ENCODE assay signal across 10 cellular contexts in the genomic region with DNA sequence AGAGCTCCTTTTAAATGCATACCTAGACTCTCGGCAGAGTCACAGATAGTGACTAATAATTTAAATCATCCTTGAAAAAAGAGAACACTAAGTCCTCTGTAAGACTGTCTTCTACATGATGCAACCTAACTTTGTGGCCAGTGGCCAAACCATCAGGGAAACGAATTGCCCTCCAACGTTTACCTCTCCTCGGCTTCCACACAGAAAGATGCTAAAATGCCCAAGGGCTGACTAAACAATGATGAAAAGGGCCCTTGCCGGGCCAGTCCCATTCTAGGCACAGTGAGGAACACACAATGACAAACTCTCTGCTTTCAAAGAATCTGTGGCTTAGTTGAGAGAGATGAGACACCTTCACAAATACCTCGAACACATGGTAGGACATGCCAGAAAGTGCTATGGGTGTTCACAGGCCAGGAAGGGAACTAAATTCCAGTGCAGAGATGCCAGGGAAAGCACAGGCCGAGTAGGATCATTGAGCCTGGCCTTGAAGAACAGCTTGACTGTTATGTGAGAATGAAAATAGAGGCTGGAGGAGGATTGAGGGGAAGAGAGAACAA. TPM values are rescaled to one million over a fixed set of nuclear protein-coding genes. Genes with fewer than 3 reads are reported as not detected.
DNase-seq lines count a peak whose midpoint lies in the region; ATAC-seq and TF ChIP-seq lines count a peak whose summit lies in the region.
"Had no signal": no experiment of that assay in that cellular context is flagged by ENCODE, and none has a peak within 500 bp of the region (broad histone marks: within the 10 kb centered on the region; RNA-seq: fewer than 3 reads in every experiment).

No MANE protein-coding gene starts in this region.

- H3K79me2 ChIP-seq in osteoblast (ENCODE audit: insufficient read depth, low read length), result peaks cover 2% of the 10 kb centered on the region

- TF ChIP-seq CTCF in RWPE1 (conservative IDR thresholded peaks at IDR 0.05; ENCODE audit: low read depth) (no peak), osteoblast (IDR thresholded peaks at IDR 0.05; ENCODE audit: extremely low read depth, low read depth, low read length) (no peak), suprapubic skin (IDR thresholded peaks at IDR 0.05) (no peak)

- peak overlapping the region; percentile 4 for H3K4me2 ChIP-seq in osteoblast (ENCODE audit: insufficient read depth, low read length)

- no peak for TF ChIP-seq POLR2A in suprapubic skin (IDR thresholded peaks at IDR 0.05)

- POLR2A ChIA-PET in RWPE1 (lab: Yijun Ruan, JAX; ENCODE audit: low non-redundant PET), result interaction anchor here (0.5 to 0.6 kb wide), 2 partner anchors 148 to 1378 kb away, joined by 9 to 16 read pairs; no protein-coding TSS in a partner anchor

- WGBS in suprapubic skin, result 62% methylated on average over 7 of the region's 7 CpGs

- peak overlapping the region; percentile 14 for H2AFZ ChIP-seq in osteoblast (ENCODE audit: low read length)

- H3K4me3 ChIP-seq in osteoblast (ENCODE audit: insufficient read depth, low read length) (no peak overlapping the region), suprapubic skin (no peak overlapping the region)
- H3K4me3 ChIP-seq: heart left ventricle had no signal

- DNase-seq in EH (ENCODE audit: low read depth), result peak; percentile 86
- peak; percentile 44 for DNase-seq in RWPE1 (ENCODE audit: low spot score)
- no peak for DNase-seq in osteoblast (ENCODE audit: insufficient read length, low spot score, missing footprints)
- DNase-seq in suprapubic skin (ENCODE audit: low spot score in 2 of 2), result no peak
- no peak for DNase-seq in NCI-H1930 (lab: John Stamatoyannopoulos, UW)
- DNase-seq in NCI-H2029 (lab: John Stamatoyannopoulos, UW), result no peak
- DNase-seq: heart left ventricle, T1000 had no signal

- H3K36me3 ChIP-seq in osteoblast (ENCODE audit: insufficient read depth, low read length), result peaks cover 64% of the 10 kb centered on the region
- peaks cover 84% of the 10 kb centered on the region for H3K36me3 ChIP-seq in suprapubic skin

- H3K9me3 ChIP-seq in osteoblast (ENCODE audit: low read depth, low read length) (no peaks in the 10 kb centered on the region), suprapubic skin (no peaks in the 10 kb centered on the region)
- H3K9me3 ChIP-seq: heart left ventricle had no signal

- no peaks in the 10 kb centered on the region for H4K20me1 ChIP-seq in osteoblast (ENCODE audit: insufficient read depth, low read length)

- no peak for TF ChIP-seq EP300 in suprapubic skin (IDR thresholded peaks at IDR 0.05)

- CTCF ChIA-PET in RWPE1 (lab: Yijun Ruan, JAX), result interaction anchor here (0.7 kb wide), 1 partner anchor 119 kb away, joined by 4 read pairs; no protein-coding TSS in a partner anchor

- ATAC-seq in esophagus mucosa (peak; percentile 84), HG02970 (IDR thresholded peaks at IDR 0.05; ENCODE audit: low FRiP score, unreplicated experiment) (no peak)
- ATAC-seq: heart left ventricle had no signal

- H3K27ac ChIP-seq in RWPE1, result peak overlapping the region; percentile 86
- peak overlapping the region; percentile 12 for H3K27ac ChIP-seq in osteoblast (ENCODE audit: low read depth, low read length)
- H3K27ac ChIP-seq in suprapubic skin, result no peak overlapping the region
- H3K27ac ChIP-seq: heart left ventricle had no signal

- H3K4me1 ChIP-seq in osteoblast (ENCODE audit: insufficient read depth, low read length) (peaks cover 9% of the 10 kb centered on the region), suprapubic skin (no peaks in the 10 kb centered on the region)
- H3K4me1 ChIP-seq: heart left ventricle had no signal

- H3K27me3 ChIP-seq in osteoblast (ENCODE audit: insufficient read depth, low read length), result no peaks in the 10 kb centered on the region
- no peaks in the 10 kb centered on the region for H3K27me3 ChIP-seq in suprapubic skin
- H3K27me3 ChIP-seq: heart left ventricle had no signal

RNA-seq across cellular contexts. Expression of a gene that starts 35.3 kb away (rescaled TPM):
- 20.1 TPM for total RNA-seq in esophagus mucosa
- total RNA-seq in osteoblast, result 1.8 TPM in 2 replicates
- total RNA-seq in suprapubic skin, result 10 to 100 TPM; 16.4 to 31.1 (median 19.2) TPM

RNA-seq across cellular contexts. Expression of a gene that starts 48.8 kb away (rescaled TPM):
- 8.6 TPM for total RNA-seq in esophagus mucosa
- total RNA-seq in osteoblast, result 17.0 and 23.6 TPM in 2 replicates
- 10 to 100 TPM in 2 of 4 donors, 1 to 10 TPM in 2; 4.9 to 24.9 (median 10.4) TPM for total RNA-seq in suprapubic skin

RNA-seq across cellular contexts. Expression of a gene that starts 49.2 kb away (rescaled TPM):
- total RNA-seq in esophagus mucosa, result 322 TPM
- 70.6 and 79.0 TPM in 2 replicates for total RNA-seq in osteoblast
- total RNA-seq in suprapubic skin, result 100 to 1,000 TPM in 1 of 4 donors, 10 to 100 TPM in 3; 30.0 to 153 (median 92.9) TPM

RNA-seq across cellular contexts. Expression of a gene that starts 59.7 kb away (rescaled TPM):
- total RNA-seq in esophagus mucosa (15.3 TPM), osteoblast (5.4 and 9.1 TPM in 2 replicates), suprapubic skin (10 to 100 TPM in 3 of 4 donors, 1 to 10 TPM in 1; 9.3 to 19.2 (median 12.9) TPM)

RNA-seq across cellular contexts. Expression of a gene that starts 59.9 kb away (rescaled TPM):
- 1.7 TPM for total RNA-seq in esophagus mucosa
- total RNA-seq in osteoblast, result 0.29 and 0.72 TPM in 2 replicates
- 1 to 10 TPM; 1.9 to 3.3 (median 2.4) TPM for total RNA-seq in suprapubic skin

Comparison
In these comparisons a context has a peak if more than half of its experiments do, and no peak if none do; other contexts are left out.
1. DNase-seq: peak in EH (single experiment) and RWPE1 (single experiment); none in osteoblast (single experiment), suprapubic skin (0 of 2), NCI-H1930 (0 of 2) and NCI-H2029 (single experiment).